In genomic region chr13:111049791-111050538, GRCh38 we compare ENCODE assay signal across 10 cellular contexts.
DNase-seq lines count a peak whose midpoint lies in the region; ATAC-seq, FAIRE-seq and TF ChIP-seq lines count a peak whose summit lies in the region.
"Had no signal": no experiment of that assay in that cellular context is flagged by ENCODE, and none has a peak within 500 bp of the region (broad histone marks: within the 10 kb centered on the region; RNA-seq: fewer than 3 reads in every experiment).

No MANE protein-coding gene starts in this region.

- TF ChIP-seq CTCF in GM13976 (IDR thresholded peaks at IDR 0.05; ENCODE audit: borderline replicate concordance, control extremely low read depth, extremely low read depth, insufficient read depth, missing control alignments) (peak; percentile 47), astrocyte (IDR thresholded peaks at IDR 0.05; ENCODE audit: insufficient read depth, low read depth, low read length) (peak; percentile 42), kidney (IDR thresholded peaks at IDR 0.05; ENCODE audit: borderline replicate concordance, extremely low read depth, insufficient read depth) (peak; percentile 51)

- intact Hi-C loops in kidney (cut with DNase I), result no loop called here

- FAIRE-seq in astrocyte (lab: Jason Lieb, UNC) (no peak), kidney (lab: Jason Lieb, UNC) (no peak)
- FAIRE-seq: GM18507 had no signal

- H3K36me3 ChIP-seq in astrocyte (ENCODE audit: insufficient read depth, low read length) (no peaks in the 10 kb centered on the region), kidney (ENCODE audit: control insufficient read depth in 1 of 2, insufficient read depth in 2 of 2, low read length in 2 of 2) (no peaks in the 10 kb centered on the region)

- no peak overlapping the region for H2AFZ ChIP-seq in astrocyte (ENCODE audit: low read depth, low read length)

- peaks cover 4% of the 10 kb centered on the region for H3K9me3 Mint-ChIP-seq in astrocyte (ENCODE audit: unreplicated experiment)

- H3K9ac ChIP-seq in astrocyte (ENCODE audit: low read length) (no peak overlapping the region), kidney (ENCODE audit: low read length in 2 of 2) (no peak overlapping the region)

- H3K27ac ChIP-seq in astrocyte (ENCODE audit: low read depth, low read length), result no peak overlapping the region
- H3K27ac ChIP-seq in kidney (ENCODE audit: low read depth in 2 of 2, low read length in 2 of 2), result no peak overlapping the region
- H3K27ac ChIP-seq: SK-N-MC had no signal

- H3K4me2 ChIP-seq in astrocyte (ENCODE audit: low read length), result no peak overlapping the region

- H3K9me3 ChIP-seq in astrocyte (ENCODE audit: insufficient read depth, low read depth, low read length) (no peaks in the 10 kb centered on the region), kidney (ENCODE audit: control insufficient read depth in 1 of 2, low read length in 2 of 2) (no peaks in the 10 kb centered on the region)

- peaks cover 2% of the 10 kb centered on the region for H3K36me3 Mint-ChIP-seq in astrocyte (ENCODE audit: low read depth, unreplicated experiment)

- no peaks in the 10 kb centered on the region for H4K20me1 ChIP-seq in astrocyte (ENCODE audit: insufficient read depth, low read length)

- H3K4me3 ChIP-seq in astrocyte (ENCODE audit: insufficient read depth, low read depth, low read length), result no peak overlapping the region
- H3K4me3 ChIP-seq in kidney (ENCODE audit: low read length in 2 of 2), result no peak overlapping the region
- H3K4me3 ChIP-seq: SK-N-MC had no signal

- H3K4me3 Mint-ChIP-seq in astrocyte (ENCODE audit: unreplicated experiment), result no peak overlapping the region

- no peaks in the 10 kb centered on the region for H3K27me3 Mint-ChIP-seq in astrocyte (ENCODE audit: low read depth, unreplicated experiment)

- in situ Hi-C loops in GM13976 (cut with MboI; ENCODE audit: low sequenced_read_pairs, unreplicated experiment), result no loop called here

- no peaks in the 10 kb centered on the region for H3K4me1 Mint-ChIP-seq in astrocyte (ENCODE audit: low read depth, unreplicated experiment)

- no peaks in the 10 kb centered on the region for H3K4me1 ChIP-seq in astrocyte (ENCODE audit: insufficient read depth, low read length)
- no peaks in the 10 kb centered on the region for H3K4me1 ChIP-seq in kidney (ENCODE audit: control insufficient read depth in 1 of 2, insufficient read depth in 1 of 2, low read depth in 1 of 2, low read length in 2 of 2)

- no peak overlapping the region for H3K27ac Mint-ChIP-seq in astrocyte (ENCODE audit: unreplicated experiment)

- DNase-seq in A172 (ENCODE audit: low spot score) (peak; percentile 67), GM13976 (ENCODE audit: low spot score) (no peak), astrocyte (ENCODE audit: low read depth) (no peak), kidney (peak; percentile 46), NCI-H1694 (lab: John Stamatoyannopoulos, UW) (no peak), occipital lobe (lab: John Stamatoyannopoulos, UW) (no peak)

- no peaks in the 10 kb centered on the region for H3K27me3 ChIP-seq in astrocyte (ENCODE audit: insufficient read depth, low read length)

- ATAC-seq in HG03045 (IDR thresholded peaks at IDR 0.05; ENCODE audit: unreplicated experiment) (no peak), GM19455 (IDR thresholded peaks at IDR 0.05; ENCODE audit: unreplicated experiment) (no peak)

- H3K79me2 ChIP-seq in astrocyte (ENCODE audit: insufficient read depth, low read length), result no peaks in the 10 kb centered on the region

Comparison
In these comparisons a context has a peak if more than half of its experiments do, and no peak if none do; other contexts are left out.
1. DNase-seq: peak in A172 (single experiment) and kidney (single experiment); none in GM13976 (single experiment), astrocyte (single experiment), NCI-H1694 (single experiment) and occipital lobe (single experiment).
2. Peak in every context shown above with its lines, with median percentiles within 50 percentile points of each other: CTCF ChIP-seq.